ENCODE assay signal across 1 cellular context in genomic region chrX:43121637-43122036, GRCh38.
TF ChIP-seq lines count a peak whose summit lies in the region.

No MANE protein-coding gene starts in this region.

TF ChIP-seq in GM23338, 12 proteins besides CTCF, POLR2A, EP300 and RAD21 (continued from another document):
- TF ChIP-seq ZNF462 (CRISPR knock-in tag; IDR thresholded peaks at IDR 0.05) (no peak), NANOG (IDR thresholded peaks at IDR 0.05; ENCODE audit: borderline replicate concordance) (no peak)
